ENCODE assay signal across 8 cellular contexts in the genomic region with DNA sequence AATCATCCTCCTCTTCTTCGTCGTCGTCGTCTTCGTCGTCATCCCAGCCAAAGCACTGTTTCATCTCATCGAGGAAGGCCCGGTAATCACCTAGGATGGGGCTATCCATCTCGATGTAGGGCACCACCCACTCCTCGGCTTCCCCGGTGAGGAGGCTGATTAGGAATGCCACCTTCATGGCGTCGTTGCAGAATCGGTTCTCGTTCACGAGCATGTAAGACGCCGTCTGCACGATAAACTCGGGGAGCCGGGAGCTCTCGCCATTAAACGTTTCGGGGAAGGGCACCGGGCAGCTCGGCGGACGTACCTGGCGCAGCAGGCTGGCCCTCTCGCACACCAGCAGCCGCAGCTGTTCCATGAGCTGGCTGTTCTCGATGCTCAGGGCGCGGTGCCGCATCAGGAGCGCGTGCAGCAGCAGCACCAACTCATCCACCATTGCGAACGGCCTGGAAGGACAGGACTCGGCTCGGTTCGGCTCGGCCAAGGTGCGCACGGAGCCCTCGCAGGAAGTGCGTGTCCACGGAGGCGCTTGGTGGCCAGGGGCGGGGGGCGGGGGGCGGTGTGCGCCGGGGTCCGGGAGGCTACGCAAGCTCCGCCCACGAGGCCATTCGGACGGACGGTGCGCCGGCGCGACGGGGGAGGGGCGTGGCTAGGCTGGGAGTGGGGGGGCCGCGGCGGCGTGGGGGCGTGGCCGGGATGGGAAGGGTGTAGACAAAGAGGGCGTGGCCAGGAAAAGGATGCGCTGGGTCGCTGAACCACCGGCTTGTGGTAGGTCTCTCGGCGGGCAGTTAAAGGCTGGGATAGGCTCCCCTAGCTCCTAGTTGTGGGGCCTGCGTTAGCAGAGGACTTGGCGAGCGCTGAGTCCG.
A peak's percentile ranks its signal among the peaks of the same experiment; 100 is the strongest.
DNase-seq lines count a peak whose midpoint lies in the region; ATAC-seq lines count a peak whose summit lies in the region.

A gene (minus strand): TSS at position 544 of the 866 bp plus-strand sequence. CDS start 108 bp downstream, at position 436.

- no peak for ATAC-seq in GM18511 (IDR thresholded peaks at IDR 0.05; ENCODE audit: unreplicated experiment)

- peak; percentile 97 for DNase-seq in GM03348 (ENCODE audit: low spot score)
- DNase-seq in NCI-H510A treated with DMSO at 0.1 percent for 48 hours (lab: John Stamatoyannopoulos, UW) = peak; percentile 2
- DNase-seq in activated T-cell treated with anti-CD3 and anti-CD28 coated beads, Interleukin-2, amount 50 U/mL, for 1 hour = peak; percentile 72
- DNase-seq in epidermal melanocyte (ENCODE audit: insufficient read length, low spot score) = peak; percentile 38
- peak; percentile 22 for DNase-seq in middle frontal gyrus (ENCODE audit: extremely low spot score, low spot score)
- DNase-seq in stimulated activated CD8-positive, alpha-beta memory T cell treated with anti-CD3 and anti-CD28 coated beads, Interleukin-15, amount 100 ng/mL, for 1 hour (ENCODE audit: low read depth) = peak; percentile 35
- no peak for DNase-seq in NCI-H1694 treated with DMSO at 0.1 percent for 48 hours (lab: John Stamatoyannopoulos, UW)
